9 cellular contexts compared by ENCODE assay signal in genomic region chr7:104978460-104978859, GRCh38. TPM values are rescaled to one million over a fixed set of nuclear protein-coding genes. Genes with fewer than 3 reads are reported as not detected.
DNase-seq lines count a peak whose midpoint lies in the region; TF ChIP-seq lines count a peak whose summit lies in the region.
"Had no signal": no experiment of that assay in that cellular context is flagged by ENCODE, and none has a peak within 500 bp of the region (broad histone marks: within the 10 kb centered on the region; RNA-seq: fewer than 3 reads in every experiment).

No MANE protein-coding gene starts in this region.

- no peak overlapping the region for H3K4me3 Mint-ChIP-seq in chondrocyte (ENCODE audit: unreplicated experiment)
- H3K4me3 Mint-ChIP-seq: activated CD4-positive, alpha-beta T cell treated with anti-CD3 and anti-CD28 coated beads, Interleukin-2, amount 10 ng/mL, durations not matched to agents 7 days and 5 days had no signal

- H3K4me1 ChIP-seq in adipocyte (ENCODE audit: control insufficient read depth, insufficient read depth, low read length) = peaks cover 79% of the 10 kb centered on the region
- peaks cover 87% of the 10 kb centered on the region for H3K4me1 ChIP-seq in left ventricle myocardium inferior

- H3K9me3 ChIP-seq in adipocyte (ENCODE audit: control insufficient read depth, low read length) = no peaks in the 10 kb centered on the region
- H3K9me3 ChIP-seq in left ventricle myocardium inferior (replicated peaks) = no peaks in the 10 kb centered on the region

- no peaks in the 10 kb centered on the region for H3K9me3 Mint-ChIP-seq in chondrocyte (ENCODE audit: low read depth)
- H3K9me3 Mint-ChIP-seq: activated CD4-positive, alpha-beta T cell treated with anti-CD3 and anti-CD28 coated beads, Interleukin-2, amount 10 ng/mL, durations not matched to agents 7 days and 5 days had no signal

- peaks cover 3% of the 10 kb centered on the region for H3K36me3 Mint-ChIP-seq in chondrocyte (ENCODE audit: low read depth)

- CTCF ChIA-PET in RWPE1 (lab: Yijun Ruan, JAX) = no interaction called here

- H3K27ac Mint-ChIP-seq in chondrocyte (ENCODE audit: unreplicated experiment) = no peak overlapping the region

- H3K4me1 Mint-ChIP-seq in chondrocyte (ENCODE audit: low read depth) = peaks cover 53% of the 10 kb centered on the region

- TF ChIP-seq CTCF in left ventricle myocardium inferior (IDR thresholded peaks at IDR 0.05; ENCODE audit: borderline replicate concordance) = no peak
- TF ChIP-seq CTCF in RWPE1 (conservative IDR thresholded peaks at IDR 0.05; ENCODE audit: low read depth) = no peak
- TF ChIP-seq CTCF in chondrocyte (IDR thresholded peaks at IDR 0.05) = no peak

- no peaks in the 10 kb centered on the region for H3K36me3 ChIP-seq in adipocyte (ENCODE audit: control insufficient read depth, insufficient read depth, low read length, severe bottlenecking)
- H3K36me3 ChIP-seq in left ventricle myocardium inferior = no peaks in the 10 kb centered on the region

- peak; percentile 19 for DNase-seq in AG08395 (ENCODE audit: low spot score)
- DNase-seq in adipocyte (ENCODE audit: low read depth) = no peak
- no peak for DNase-seq in left ventricle myocardium inferior
- DNase-seq in pons (ENCODE audit: low spot score) = peak; percentile 87
- DNase-seq in RWPE1 (ENCODE audit: low spot score) = no peak
- DNase-seq in cerebellar cortex (ENCODE audit: low spot score) = no peak
- no peak for DNase-seq in NCI-H1048 (lab: John Stamatoyannopoulos, UW)
- no peak for DNase-seq in chondrocyte (ENCODE audit: low spot score)
- DNase-seq: activated CD4-positive, alpha-beta T cell treated with anti-CD3 and anti-CD28 coated beads, Interleukin-2, amount 10 ng/mL, durations not matched to agents 7 days and 5 days had no signal

- peak overlapping the region; percentile 53 for H3K4me3 ChIP-seq in adipocyte (ENCODE audit: low read length)
- no peak overlapping the region for H3K4me3 ChIP-seq in left ventricle myocardium inferior

- no peaks in the 10 kb centered on the region for H3K27me3 ChIP-seq in adipocyte (replicated peaks; ENCODE audit: control insufficient read depth, insufficient read depth, low read length)
- no peaks in the 10 kb centered on the region for H3K27me3 ChIP-seq in left ventricle myocardium inferior (ENCODE audit: low read depth)

- peak overlapping the region; percentile 77 for H3K9ac ChIP-seq in adipocyte (ENCODE audit: low read length)

- intact Hi-C loops in left ventricle myocardium inferior (cut with micrococcal nuclease) = no loop called here

- POLR2A ChIA-PET in RWPE1 (lab: Yijun Ruan, JAX; ENCODE audit: low non-redundant PET) = interaction anchor here (0.7 kb wide), 1 partner anchor 477 kb away, joined by 3 read pairs; no protein-coding TSS in a partner anchor

- H3K27me3 Mint-ChIP-seq in chondrocyte (ENCODE audit: low read depth) = no peaks in the 10 kb centered on the region
- H3K27me3 Mint-ChIP-seq: activated CD4-positive, alpha-beta T cell treated with anti-CD3 and anti-CD28 coated beads, Interleukin-2, amount 10 ng/mL, durations not matched to agents 7 days and 5 days had no signal

- H3K27ac ChIP-seq in left ventricle myocardium inferior (replicated peaks) (peak overlapping the region; percentile 98), RWPE1 (no peak overlapping the region)

RNA-seq across cellular contexts. Expression of gene KMT2E, which starts 35.5 kb away (rescaled TPM):
- total RNA-seq in left ventricle myocardium inferior (40.2 TPM), chondrocyte (59.6 to 63.1 TPM (median 59.9 TPM) in 3 replicates)

Comparison
In these comparisons a context has a peak if more than half of its experiments do, and no peak if none do; other contexts are left out.
1. DNase-seq: peak in AG08395 (single experiment) and pons (single experiment); none in adipocyte (single experiment), left ventricle myocardium inferior (single experiment), RWPE1 (single experiment), cerebellar cortex (single experiment), NCI-H1048 (single experiment) and chondrocyte (single experiment).